In genomic region chr22:17106161-17106784, GRCh38 we compare ENCODE assay signal across 13 cellular contexts. TPM values are rescaled to one million over a fixed set of nuclear protein-coding genes. Genes with fewer than 3 reads are reported as not detected.
DNase-seq lines count a peak whose midpoint lies in the region; ATAC-seq, FAIRE-seq and TF ChIP-seq lines count a peak whose summit lies in the region.
"Had no signal": no experiment of that assay in that cellular context is flagged by ENCODE, and none has a peak within 500 bp of the region (broad histone marks: within the 10 kb centered on the region; RNA-seq: fewer than 3 reads in every experiment).

No MANE protein-coding gene starts in this region.

- H3K36me3 ChIP-seq in heart left ventricle: peaks cover 0 to 86% (median 76%) of the 10 kb centered on the region in 9 donors

- H3K9me3 Mint-ChIP-seq in T-cell: no peaks in the 10 kb centered on the region

- H3K36me3 Mint-ChIP-seq in T-cell: peaks cover 44% of the 10 kb centered on the region

- H3K27ac Mint-ChIP-seq in T-cell: peak overlapping the region; percentile 88 to 90

- H3K27ac ChIP-seq in A549: no peak overlapping the region
- H3K27ac ChIP-seq in heart left ventricle: peak overlapping the region in 2 of 12 donors; percentile 37 to 88
- H3K27ac ChIP-seq: C4-2B had no signal

- no peaks in the 10 kb centered on the region for H3K27me3 Mint-ChIP-seq in T-cell

- no peak for FAIRE-seq in A549 (lab: Jason Lieb, UNC)
- FAIRE-seq: GM18507 had no signal

- CTCF ChIA-PET in A549 (lab: Yijun Ruan, JAX): interaction anchor here (0.7 kb wide), 1 partner anchor 154 kb away, joined by 3 read pairs; no protein-coding TSS in a partner anchor
- CTCF ChIA-PET in T-cell (lab: Charles Lee): no interaction called here

- TF ChIP-seq CTCF in A549 (IDR thresholded peaks at IDR 0.05) (no peak), heart left ventricle (IDR thresholded peaks at IDR 0.05) (no peak)

- no peak for TF ChIP-seq EP300 in A549 (IDR thresholded peaks at IDR 0.05)

- no peak for TF ChIP-seq RAD21 in A549 (conservative IDR thresholded peaks at IDR 0.05 in 1 of 2, IDR thresholded peaks at IDR 0.05 in 1 of 2)

- DNase-seq in A549 (ENCODE audit: low read depth in 1 of 2, low spot score in 1 of 2): no peak
- DNase-seq in T-cell: no peak
- no peak for DNase-seq in heart left ventricle
- DNase-seq in NCI-H526 (lab: John Stamatoyannopoulos, UW): no peak
- DNase-seq: hippocampal formation, NCI-H1694 had no signal

- TF ChIP-seq POLR2A in A549 (IDR thresholded peaks at IDR 0.05; ENCODE audit: low read length) (no peak), heart left ventricle (IDR thresholded peaks at IDR 0.05) (no peak)

- intact Hi-C loops in heart left ventricle (cut with DNase I): no loop called here

- H3K27me3 ChIP-seq in heart left ventricle: no peaks in the 10 kb centered on the region

- H3K4me3 ChIP-seq in A549 (no peak overlapping the region), heart left ventricle (peak overlapping the region in 1 of 12 donors; percentile 26)

- H3K9me3 ChIP-seq in A549: no peaks in the 10 kb centered on the region
- no peaks in the 10 kb centered on the region for H3K9me3 ChIP-seq in heart left ventricle

- H3K4me1 Mint-ChIP-seq in T-cell: peaks cover 62 to 66% (median 63%) of the 10 kb centered on the region in 3 donors

- no peaks in the 10 kb centered on the region for H3K4me1 ChIP-seq in A549
- H3K4me1 ChIP-seq in heart left ventricle: peaks cover 0 to 62% (median 0%) of the 10 kb centered on the region in 12 donors

- ATAC-seq in A549 (peak; percentile 54 to 61; a peak in 2 of 6 replicates), GM19395 (IDR thresholded peaks at IDR 0.05; ENCODE audit: unreplicated experiment) (peak; percentile 41), T-cell (replicated peaks in 1 of 4) (peak; percentile 44 to 54 (median 50)), heart left ventricle (peak in 3 of 4 donors; percentile 29 to 30 (median 29)), GM18868 (IDR thresholded peaks at IDR 0.05; ENCODE audit: unreplicated experiment) (no peak), HG02610 (IDR thresholded peaks at IDR 0.05; ENCODE audit: unreplicated experiment) (no peak), GM18870 (IDR thresholded peaks at IDR 0.05; ENCODE audit: unreplicated experiment) (no peak)
- ATAC-seq: HCT116 had no signal

- H3K4me2 ChIP-seq in A549: no peak overlapping the region

- H3K4me3 Mint-ChIP-seq in T-cell: peak overlapping the region; percentile 61 to 74 (median 62)

- POLR2A ChIA-PET in A549 (lab: Yijun Ruan, JAX) (no interaction called here), T-cell (lab: Charles Lee) (no interaction called here)

- 85% methylated on average over 10 of the region's 12 CpGs for WGBS in A549 (ENCODE audit: missing lambda C conversion rate)
- 85 to 89% (median 86%) methylated on average over 12 of the region's 12 CpGs for WGBS in heart left ventricle, 4 donors

TF ChIP-seq in A549, 52 proteins besides CTCF, POLR2A, EP300 and RAD21:
- TF ChIP-seq REST (IDR thresholded peaks at IDR 0.05): no peak
- TF ChIP-seq HEYL (CRISPR knock-in tag; IDR thresholded peaks at IDR 0.05): no peak
- no peak for TF ChIP-seq SREBF2 (IDR thresholded peaks at IDR 0.05)
- TF ChIP-seq JUN (IDR thresholded peaks at IDR 0.05): no peak
- TF ChIP-seq, protein P1, sequence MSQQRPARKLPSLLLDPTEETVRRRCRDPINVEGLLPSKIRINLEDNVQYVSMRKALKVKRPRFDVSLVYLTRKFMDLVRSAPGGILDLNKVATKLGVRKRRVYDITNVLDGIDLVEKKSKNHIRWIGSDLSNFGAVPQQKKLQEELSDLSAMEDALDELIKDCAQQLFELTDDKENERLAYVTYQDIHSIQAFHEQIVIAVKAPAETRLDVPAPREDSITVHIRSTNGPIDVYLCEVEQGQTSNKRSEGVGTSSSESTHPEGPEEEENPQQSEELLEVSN (IDR thresholded peaks at IDR 0.05; ENCODE audit: borderline replicate concordance, low read depth): no peak

RNA-seq across cellular contexts. Expression of gene TMEM121B, which starts 14.9 kb away (rescaled TPM):
- polyA plus RNA-seq in A549 (2011; rRNA removed) (0.03 TPM in 1 of 2 replicates, not detected in the other), A549 (2017; fragmentation: RNase III; extraction: RNeasy Plus Mini Kit Qiagen cat#74134 plus additional on column Dnase treatment) (0.03 to 0.08 TPM (median 0.05 TPM) in 3 replicates), heart left ventricle (1 to 10 TPM in 1 of 2 donors, under 1 TPM in 1; 0.49 to 1.2 TPM)
- polyA plus RNA-seq in A549 (2012; cell fraction: cytosol; rRNA removed): 0.03 TPM in 1 of 2 replicates, not detected in the other
- polyA plus RNA-seq in A549 (2012; cell fraction: nucleus; rRNA removed): 0.08 and 0.10 TPM in 2 replicates
- not detected in 2 replicates for polyA minus RNA-seq in A549 (2011; rRNA and poly(A)+ RNA removed)
- total RNA-seq in T-cell (under 1 TPM in 3 of 5 donors, not detected in 2; 0.13 to 0.19 (median 0.15) TPM), heart left ventricle (1 to 10 TPM; 1.1 to 3.3 (median 1.8) TPM)

RNA-seq across cellular contexts. Expression of gene IL17RA, which starts 21.5 kb away (rescaled TPM):
- polyA plus RNA-seq in A549 (2011; rRNA removed) (6.4 and 9.1 TPM in 2 replicates), A549 (2017; fragmentation: RNase III; extraction: RNeasy Plus Mini Kit Qiagen cat#74134 plus additional on column Dnase treatment) (3.9 to 4.4 TPM (median 4.3 TPM) in 3 replicates), heart left ventricle (1 to 10 TPM; 3.1 to 7.8 TPM)
- polyA plus RNA-seq in A549 (2012; cell fraction: cytosol; rRNA removed): 3.0 and 4.0 TPM in 2 replicates
- 8.6 and 10.3 TPM in 2 replicates for polyA plus RNA-seq in A549 (2012; cell fraction: nucleus; rRNA removed)
- 6.8 and 11.9 TPM in 2 replicates for polyA minus RNA-seq in A549 (2011; rRNA and poly(A)+ RNA removed)
- total RNA-seq in T-cell (10 to 100 TPM; 38.8 to 72.7 (median 61.8) TPM), heart left ventricle (10 to 100 TPM in 3 of 9 donors, 1 to 10 TPM in 6; 5.8 to 23.1 (median 9.4) TPM)

RNA-seq across cellular contexts. Expression of gene HDHD5, which starts 52.8 kb away (rescaled TPM):
- polyA plus RNA-seq in A549 (2011; rRNA removed) (19.7 and 27.3 TPM in 2 replicates), A549 (2017; fragmentation: RNase III; extraction: RNeasy Plus Mini Kit Qiagen cat#74134 plus additional on column Dnase treatment) (31.0 to 35.5 TPM (median 34.9 TPM) in 3 replicates), heart left ventricle (10 to 100 TPM; 31.8 to 72.1 TPM)
- 50.3 and 57.6 TPM in 2 replicates for polyA plus RNA-seq in A549 (2012; cell fraction: cytosol; rRNA removed)
- 74.5 and 76.5 TPM in 2 replicates for polyA plus RNA-seq in A549 (2012; cell fraction: nucleus; rRNA removed)
- polyA minus RNA-seq in A549 (2011; rRNA and poly(A)+ RNA removed): 20.4 and 25.1 TPM in 2 replicates
- total RNA-seq in T-cell (10 to 100 TPM; 17.6 to 34.2 (median 30.1) TPM), heart left ventricle (10 to 100 TPM; 35.7 to 60.3 (median 49.0) TPM)

Comparison
In these comparisons a context has a peak if more than half of its experiments do, and no peak if none do; other contexts are left out.
1. ATAC-seq: peak in A549 (2 of 2), GM19395 (single experiment), T-cell (4 of 4) and heart left ventricle (3 of 4); none in GM18868 (single experiment), HG02610 (single experiment) and GM18870 (single experiment).